Comparison of ENCODE assay signal across 13 cellular contexts in the genomic region with DNA sequence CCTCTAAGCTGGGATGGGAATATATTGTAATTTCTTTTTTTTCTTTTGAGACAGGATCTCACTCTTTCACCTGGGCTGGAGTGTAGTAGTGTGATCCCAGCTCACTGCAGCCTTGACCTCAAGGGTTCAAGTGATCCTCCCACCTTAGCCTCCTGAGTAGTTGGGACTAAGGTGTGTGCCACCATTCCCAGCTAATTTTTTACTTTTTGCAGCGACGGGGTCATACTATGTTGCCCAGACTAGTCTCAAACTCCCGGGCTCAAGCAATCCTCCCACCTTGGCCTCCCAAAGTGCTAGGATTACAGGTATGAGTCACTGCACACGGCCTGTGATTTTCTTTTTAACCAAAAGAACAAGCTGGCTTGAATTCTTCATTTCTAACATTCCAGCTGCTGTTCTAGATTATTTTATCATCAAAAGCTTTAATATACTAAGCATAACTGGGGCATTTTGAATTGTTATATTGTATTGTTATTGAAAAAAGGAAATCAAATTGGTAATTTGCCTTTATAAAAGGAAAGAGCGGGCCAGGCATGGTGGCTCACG.
"Had no signal": no experiment of that assay in that cellular context is flagged by ENCODE, and none has a peak within 500 bp of the region (broad histone marks: within the 10 kb centered on the region; RNA-seq: fewer than 3 reads in every experiment).

No MANE protein-coding gene starts in this region.

- H3K4me1 Mint-ChIP-seq: nephron progenitor cell had no signal

- H3K9me3 ChIP-seq: ascending aorta, ovary, thoracic aorta had no signal

- H3K4me3 ChIP-seq: ascending aorta, ovary, thoracic aorta had no signal

- H3K27me3 ChIP-seq: ascending aorta, ovary had no signal

- DNase-seq: activated gamma-delta T cell treated with Interleukin-2 at 50 U/mL for 16 hours; activated naive CD8-positive, alpha-beta T cell treated with anti-CD3 and anti-CD28 coated beads for 36 hours; activated T-cell treated with anti-CD3 and anti-CD28 coated beads, Interleukin-2, amount 50 U/mL, for 24 hours; effector CD4-positive, alpha-beta T cell; hypothalamus; left colon; nephron progenitor cell; ovary; stimulated activated CD4-positive, alpha-beta T cell treated with anti-CD3 and anti-CD28 coated beads, Interleukin-4, amount 100 ng/mL, for 1 hour; T-helper 2 cell had no signal

- H3K27ac Mint-ChIP-seq: activated naive CD8-positive, alpha-beta T cell treated with anti-CD3 and anti-CD28 coated beads for 36 hours; activated T-cell treated with anti-CD3 and anti-CD28 coated beads, Interleukin-2, amount 50 U/mL, for 24 hours; stimulated activated naive CD8-positive, alpha-beta T cell treated with anti-CD3 and anti-CD28 coated beads, Interleukin-15, Interleukin-2, amounts not matched to agents 100 ng/mL and 50 ng/mL, for 24 hours had no signal

- H3K9me3 Mint-ChIP-seq: nephron progenitor cell; stimulated activated naive CD8-positive, alpha-beta T cell treated with anti-CD3 and anti-CD28 coated beads, Interleukin-15, Interleukin-2, amounts not matched to agents 100 ng/mL and 50 ng/mL, for 24 hours had no signal

- H3K4me1 ChIP-seq: ascending aorta had no signal

- H3K27ac ChIP-seq: ascending aorta, ovary, thoracic aorta had no signal

- H3K36me3 ChIP-seq: ovary, thoracic aorta had no signal

- H3K27me3 Mint-ChIP-seq: activated naive CD8-positive, alpha-beta T cell treated with anti-CD3 and anti-CD28 coated beads for 36 hours; activated T-cell treated with anti-CD3 and anti-CD28 coated beads, Interleukin-2, amount 50 U/mL, for 24 hours; stimulated activated naive CD8-positive, alpha-beta T cell treated with anti-CD3 and anti-CD28 coated beads, Interleukin-15, Interleukin-2, amounts not matched to agents 100 ng/mL and 50 ng/mL, for 24 hours had no signal

- H3K4me3 Mint-ChIP-seq: activated naive CD8-positive, alpha-beta T cell treated with anti-CD3 and anti-CD28 coated beads for 36 hours; activated T-cell treated with anti-CD3 and anti-CD28 coated beads, Interleukin-2, amount 50 U/mL, for 24 hours; nephron progenitor cell; stimulated activated naive CD8-positive, alpha-beta T cell treated with anti-CD3 and anti-CD28 coated beads, Interleukin-15, Interleukin-2, amounts not matched to agents 100 ng/mL and 50 ng/mL, for 24 hours had no signal
